8 cellular contexts compared by ENCODE assay signal in the genomic region with DNA sequence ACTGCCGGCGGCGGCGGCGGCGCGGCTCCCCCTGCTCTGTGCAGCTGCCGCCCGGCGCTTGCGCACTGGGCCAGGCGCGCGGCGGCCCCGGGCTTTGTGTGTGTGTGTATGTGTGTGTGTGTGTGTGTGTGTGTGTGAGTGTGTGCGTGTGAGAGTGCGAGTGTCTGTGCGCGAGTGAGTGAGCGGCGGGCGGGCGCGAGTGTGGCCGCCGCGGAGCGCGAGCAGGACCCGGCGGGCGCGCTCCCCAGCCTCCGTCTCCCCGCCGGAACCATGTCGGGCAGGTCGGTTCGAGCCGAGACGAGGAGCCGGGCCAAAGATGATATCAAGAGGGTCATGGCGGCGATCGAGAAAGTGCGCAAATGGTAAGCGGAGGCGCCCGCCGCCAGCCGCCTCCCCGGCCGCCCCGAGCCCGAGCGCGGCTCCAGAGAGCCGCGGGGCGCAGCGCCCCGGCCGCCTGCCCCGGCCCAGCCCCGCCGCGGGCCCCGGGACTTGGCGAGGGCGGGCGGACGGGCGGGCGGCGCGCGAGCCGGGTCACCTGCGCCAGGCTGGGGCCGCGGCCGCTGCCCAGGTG. TPM values are rescaled to one million over a fixed set of nuclear protein-coding genes. Genes with fewer than 3 reads are reported as not detected.
DNase-seq lines count a peak whose midpoint lies in the region; ATAC-seq, FAIRE-seq and TF ChIP-seq lines count a peak whose summit lies in the region.

A gene (plus strand): TSS at position 63 of the 571 bp plus-strand sequence. CDS start 208 bp downstream, at position 271.

- H3K9me1 ChIP-seq in keratinocyte (ENCODE audit: control insufficient read depth, extremely low read depth, insufficient read depth, low read length): peaks cover 3% of the 10 kb centered on the region

- H4K20me1 ChIP-seq in keratinocyte (ENCODE audit: control insufficient read depth, extremely low read depth, insufficient read depth, low read length): no peaks in the 10 kb centered on the region

- ATAC-seq in GM21619 (IDR thresholded peaks at IDR 0.05; ENCODE audit: unreplicated experiment): no peak

- peak within 1 kb of the TSS; percentile 66 for H2AFZ ChIP-seq in keratinocyte (ENCODE audit: control insufficient read depth, low read length)

- no peaks in the 10 kb centered on the region for H3K9me3 ChIP-seq in keratinocyte (ENCODE audit: control insufficient read depth, low read depth, low read length)
- peaks cover 0 to 13% (median 8%) of the 10 kb centered on the region in 8 donors for H3K9me3 ChIP-seq in spleen

- TF ChIP-seq POLR2A in spleen (IDR thresholded peaks at IDR 0.05): peak in 1 of 3 donors; percentile 42

- H3K27me3 ChIP-seq in keratinocyte (ENCODE audit: control insufficient read depth, extremely low read depth, insufficient read depth, low read length) (no peaks in the 10 kb centered on the region), spleen (replicated peaks in 1 of 7) (peaks cover 0 to 35% (median 6%) of the 10 kb centered on the region in 7 donors)

- peaks cover 26% of the 10 kb centered on the region for H3K4me1 ChIP-seq in keratinocyte (ENCODE audit: control insufficient read depth, extremely low read depth, insufficient read depth, low read length)
- peaks cover 0 to 59% (median 31%) of the 10 kb centered on the region in 6 donors for H3K4me1 ChIP-seq in spleen

- 0 to 2% (median 0%) methylated on average over 18 to 83 of the region's 83 CpGs; no CpG with 5 or more reads in 1 of the 5 donors for WGBS in spleen, 5 donors

- H3K4me3 ChIP-seq in WI38 (ENCODE audit: low read depth, low read length) (peak within 1 kb of the TSS; percentile 63), keratinocyte (ENCODE audit: control insufficient read depth in 2 of 3, extremely low read depth in 1 of 3, insufficient read depth in 2 of 3, low read depth in 1 of 3, low read length in 3 of 3) (peak within 1 kb of the TSS; percentile 53 to 79 (median 74)), spleen (peak within 1 kb of the TSS; percentile 49 to 86 (median 64))

- H3K9ac ChIP-seq in keratinocyte (ENCODE audit: control insufficient read depth, extremely low read depth, insufficient read depth, low read length): peak within 1 kb of the TSS; percentile 91

- H3K27ac ChIP-seq in keratinocyte (ENCODE audit: control insufficient read depth, insufficient read depth, low read length) (peak within 1 kb of the TSS; percentile 80), spleen (peak within 1 kb of the TSS; percentile 58 to 83 (median 82))

- H3K36me3 ChIP-seq in keratinocyte (ENCODE audit: control insufficient read depth in 2 of 2, extremely low read depth in 1 of 2, insufficient read depth in 2 of 2, low read length in 2 of 2): no peaks in the 10 kb centered on the region
- no peaks in the 10 kb centered on the region for H3K36me3 ChIP-seq in spleen

- peak within 1 kb of the TSS; percentile 98 for H3K4me2 ChIP-seq in keratinocyte (ENCODE audit: control insufficient read depth, extremely low read depth, insufficient read depth, low read depth, low read length)

- no peak for TF ChIP-seq CTCF in WI38 (IDR thresholded peaks at IDR 0.05; ENCODE audit: low read depth, low read length)
- TF ChIP-seq CTCF in keratinocyte (optimal IDR thresholded peaks at IDR 0.05 in 1 of 3, IDR thresholded peaks at IDR 0.05 in 1 of 3, conservative IDR thresholded peaks at IDR 0.05 in 1 of 3; ENCODE audit: extremely low read depth in 1 of 3, insufficient read depth in 2 of 3, low read length in 3 of 3): no peak
- no peak for TF ChIP-seq CTCF in spleen (IDR thresholded peaks at IDR 0.05 in 8 of 11, conservative IDR thresholded peaks at IDR 0.05 in 3 of 11)

- dilution Hi-C loops in keratinocyte (cut with MboI; ENCODE audit: extremely low pct_ligation_motif_present, low sequenced_read_pairs): no loop called here

- DNase-seq in DMS79 (lab: John Stamatoyannopoulos, UW): peak; percentile 20
- DNase-seq in DMS79 treated with DMSO at 0.1 percent for 48 hours (lab: John Stamatoyannopoulos, UW): no peak
- DNase-seq in NCI-H146 (lab: John Stamatoyannopoulos, UW): peak; percentile 76
- DNase-seq in cerebellar cortex (ENCODE audit: low spot score): peak; percentile 63
- no peak for DNase-seq in keratinocyte (ENCODE audit: low read depth, low spot score)
- DNase-seq in spleen: peak; percentile 89

- intact Hi-C loops in spleen (cut with DNase I; ENCODE audit: low total_unique reads): no loop called here

- H3K79me2 ChIP-seq in keratinocyte (ENCODE audit: control insufficient read depth, insufficient read depth, low read length): peaks cover 45% of the 10 kb centered on the region

- FAIRE-seq in keratinocyte (lab: Jason Lieb, UNC): no peak

RNA-seq across cellular contexts. Expression of the gene that starts here (rescaled TPM):
- polyA plus RNA-seq in keratinocyte (9.6 to 17.2 TPM (median 12.8 TPM) in 3 replicates), spleen (1 to 10 TPM; 2.5 to 4.8 (median 3.8) TPM)
- 10.0 TPM for polyA plus RNA-seq in keratinocyte (2011; ENCODE audit: low read depth)
- 10.0 and 11.9 TPM in 2 replicates for polyA plus RNA-seq in keratinocyte (2011; cell fraction: cytosol; rRNA removed)
- 16.2 and 17.3 TPM in 2 replicates for polyA plus RNA-seq in keratinocyte (2011; cell fraction: nucleus; rRNA removed)
- 15.5 and 15.9 TPM in 2 replicates for polyA plus RNA-seq in keratinocyte (2012; ENCODE audit: low replicate concordance)
- polyA minus RNA-seq in keratinocyte: 8.8 to 16.8 TPM (median 13.5 TPM) in 3 replicates
- 7.1 TPM for polyA minus RNA-seq in keratinocyte (2011; cell fraction: cytosol; rRNA and poly(A)+ RNA removed)
- polyA minus RNA-seq in keratinocyte (2011; cell fraction: nucleus; rRNA and poly(A)+ RNA removed): 6.8 and 11.6 TPM in 2 replicates
- 10 to 100 TPM in 1 of 7 donors, 1 to 10 TPM in 6; 4.2 to 10.1 (median 8.1) TPM for total RNA-seq in spleen

Comparison
In these comparisons a context has a peak if more than half of its experiments do, and no peak if none do; other contexts are left out.
1. DNase-seq: peak in DMS79 (single experiment), NCI-H146 (single experiment), cerebellar cortex (single experiment) and spleen (single experiment); none in DMS79 treated with DMSO at 0.1 percent for 48 hours (single experiment) and keratinocyte (single experiment).
2. Peak in every context shown above with its lines, with median percentiles within 50 percentile points of each other: H3K4me3 ChIP-seq.